1 cellular context compared by ENCODE assay signal in the genomic region with DNA sequence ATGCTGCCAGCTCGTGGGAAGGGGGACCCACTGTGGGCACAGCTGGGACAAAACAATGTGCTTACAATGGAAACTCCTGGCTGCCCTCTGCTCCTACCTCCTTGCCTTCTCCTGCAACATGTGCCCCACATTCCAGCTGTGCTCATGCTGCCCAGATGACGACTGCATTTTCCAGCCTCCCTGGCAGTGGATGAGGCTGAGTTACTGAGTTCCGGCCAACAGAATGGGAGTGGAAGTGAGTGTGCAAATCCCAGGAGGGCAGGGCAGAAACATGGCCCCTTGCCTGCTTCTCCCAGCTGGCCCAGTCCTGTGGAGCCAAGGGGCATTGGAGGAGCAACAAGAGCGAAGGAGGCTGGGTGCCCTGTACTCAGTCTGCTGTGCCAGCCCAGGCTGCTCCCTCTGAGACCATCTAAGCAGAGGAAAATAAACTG.
TF ChIP-seq lines count a peak whose summit lies in the region.

No MANE protein-coding gene starts in this region.

TF ChIP-seq in H1, 55 proteins besides CTCF, POLR2A, EP300 and RAD21 (continued from another document):
- TF ChIP-seq RBBP5 (IDR thresholded peaks at IDR 0.05; ENCODE audit: borderline replicate concordance, low read depth, low read length) = no peak
